ENCODE assay signal across 16 cellular contexts in genomic region chr1:21633141-21633755, GRCh38. TPM values are rescaled to one million over a fixed set of nuclear protein-coding genes. Genes with fewer than 3 reads are reported as not detected.
DNase-seq lines count a peak whose midpoint lies in the region; ATAC-seq and TF ChIP-seq lines count a peak whose summit lies in the region.
"Had no signal": no experiment of that assay in that cellular context is flagged by ENCODE, and none has a peak within 500 bp of the region (broad histone marks: within the 10 kb centered on the region; RNA-seq: fewer than 3 reads in every experiment).

No MANE protein-coding gene starts in this region.

- no peak overlapping the region for H3K27ac Mint-ChIP-seq in stimulated activated effector memory CD8-positive, alpha-beta T cell treated with anti-CD3 and anti-CD28 coated beads, Interleukin-12 subunit alpha, Interleukin-12 subunit beta, amount 100 ng/mL, for 72 hours
- H3K27ac Mint-ChIP-seq: CD4-positive, alpha-beta T cell had no signal

- no peaks in the 10 kb centered on the region for H3K9me3 ChIP-seq in HCT116 (ENCODE audit: control insufficient read depth in 1 of 2, insufficient read depth in 1 of 2, low read depth in 1 of 2, low read length in 2 of 2)
- H3K9me3 ChIP-seq in colonic mucosa: no peaks in the 10 kb centered on the region
- H3K9me3 ChIP-seq in neural cell (ENCODE audit: low read length): no peaks in the 10 kb centered on the region
- no peaks in the 10 kb centered on the region for H3K9me3 ChIP-seq in sigmoid colon
- H3K9me3 ChIP-seq: SJCRH30 had no signal

- no peak for TF ChIP-seq RAD21 in HCT116 (IDR thresholded peaks at IDR 0.05; ENCODE audit: low read depth)
- no peak for TF ChIP-seq RAD21 in neural cell (conservative IDR thresholded peaks at IDR 0.05)

- H3K4me3 ChIP-seq in HCT116 (replicated peaks in 1 of 2; ENCODE audit: low read depth in 1 of 2, low read length in 2 of 2): no peak overlapping the region
- no peak overlapping the region for H3K4me3 ChIP-seq in colonic mucosa
- H3K4me3 ChIP-seq in neural cell (ENCODE audit: low read length): no peak overlapping the region
- no peak overlapping the region for H3K4me3 ChIP-seq in sigmoid colon
- H3K4me3 ChIP-seq: SJCRH30 had no signal

- H3K4me2 ChIP-seq in HCT116 (ENCODE audit: low read length): no peak overlapping the region
- H3K4me2 ChIP-seq in neural cell (ENCODE audit: low read length): no peak overlapping the region

- POLR2A ChIA-PET in HCT116 (lab: Charles Lee): no interaction called here

- TF ChIP-seq CTCF in 22Rv1 (IDR thresholded peaks at IDR 0.05) (no peak), HCT116 (IDR thresholded peaks at IDR 0.05 in 2 of 3, conservative IDR thresholded peaks at IDR 0.05 in 1 of 3; ENCODE audit: borderline replicate concordance in 1 of 3, insufficient read depth in 1 of 3, low read depth in 2 of 3, low read length in 2 of 3) (no peak), colonic mucosa (IDR thresholded peaks at IDR 0.05) (no peak), neural cell (IDR thresholded peaks at IDR 0.05; ENCODE audit: poor library complexity, severe bottlenecking) (no peak), sigmoid colon (IDR thresholded peaks at IDR 0.05) (no peak)

- WGBS in sigmoid colon, 2 donors: 67 to 71% methylated on average over 7 of the region's 7 CpGs

- no peak overlapping the region for H3K9ac ChIP-seq in HCT116 (ENCODE audit: low read length)
- no peak overlapping the region for H3K9ac ChIP-seq in colonic mucosa (ENCODE audit: low read depth in 2 of 2, low read length in 2 of 2)
- H3K9ac ChIP-seq in neural cell (ENCODE audit: low read length): peak overlapping the region; percentile 46

- H3K36me3 ChIP-seq in HCT116 (ENCODE audit: control insufficient read depth in 1 of 2, insufficient read depth in 2 of 2, low read length in 2 of 2) (no peaks in the 10 kb centered on the region), colonic mucosa (no peaks in the 10 kb centered on the region), neural cell (ENCODE audit: insufficient read depth, low read length) (no peaks in the 10 kb centered on the region), sigmoid colon (no peaks in the 10 kb centered on the region)
- H3K36me3 ChIP-seq: SJCRH30 had no signal

- H3F3A ChIP-seq in neural cell (ENCODE audit: insufficient read depth, low read length, poor library complexity, severe bottlenecking): no peaks in the 10 kb centered on the region

- H4K20me1 ChIP-seq in HCT116 (ENCODE audit: insufficient read depth): no peaks in the 10 kb centered on the region
- no peaks in the 10 kb centered on the region for H4K20me1 ChIP-seq in neural cell (ENCODE audit: insufficient read depth)

- H3K27me3 ChIP-seq in HCT116 (ENCODE audit: insufficient read depth, low read length) (no peaks in the 10 kb centered on the region), colonic mucosa (no peaks in the 10 kb centered on the region), neural cell (ENCODE audit: insufficient read depth, low read depth, low read length) (no peaks in the 10 kb centered on the region), sigmoid colon (peaks cover 0 to 37% (median 0%) of the 10 kb centered on the region in 3 donors)
- H3K27me3 ChIP-seq: SJCRH30 had no signal

- H3K4me1 ChIP-seq in HCT116 (ENCODE audit: control insufficient read depth in 1 of 2, insufficient read depth in 2 of 2, low read length in 2 of 2) (peaks cover 13 to 20% of the 10 kb centered on the region in 2 experiments), colonic mucosa (no peaks in the 10 kb centered on the region), sigmoid colon (no peaks in the 10 kb centered on the region)

- H3K79me2 ChIP-seq in HCT116 (ENCODE audit: insufficient read depth, low read length) (no peaks in the 10 kb centered on the region), neural cell (replicated peaks; ENCODE audit: insufficient read depth, low read length) (no peaks in the 10 kb centered on the region)

- H3K27ac ChIP-seq in 22Rv1: peak overlapping the region; percentile 80
- no peak overlapping the region; the same call in 1 of the 2 replicates for H3K27ac ChIP-seq in HCT116 (ENCODE audit: low read depth, low read length)
- H3K27ac ChIP-seq in colonic mucosa: peak overlapping the region; percentile 22
- H3K27ac ChIP-seq in neural cell (ENCODE audit: low read length): no peak overlapping the region
- H3K27ac ChIP-seq in sigmoid colon: no peak overlapping the region
- H3K27ac ChIP-seq: SJCRH30 had no signal

- RAD21 ChIA-PET in HCT116 (lab: Charles Lee; ENCODE audit: low non-redundant PET in 1 of 2, low total read pairs in 2 of 2, uncharacterized antibody in 2 of 2, unreplicated experiment in 2 of 2): no interaction called here

- no peaks in the 10 kb centered on the region for H3K4me1 Mint-ChIP-seq in stimulated activated effector memory CD8-positive, alpha-beta T cell treated with anti-CD3 and anti-CD28 coated beads, Interleukin-12 subunit alpha, Interleukin-12 subunit beta, amount 100 ng/mL, for 72 hours

- BruUV-seq in HCT116 (replicated peaks; lab: Mats Ljungman, UMichigan): no TSS peak

- no peaks in the 10 kb centered on the region for H3K9me3 Mint-ChIP-seq in stimulated activated effector memory CD8-positive, alpha-beta T cell treated with anti-CD3 and anti-CD28 coated beads, Interleukin-12 subunit alpha, Interleukin-12 subunit beta, amount 100 ng/mL, for 72 hours
- H3K9me3 Mint-ChIP-seq: CD4-positive, alpha-beta T cell; H9 had no signal

- no peak overlapping the region for H3K4me3 Mint-ChIP-seq in stimulated activated effector memory CD8-positive, alpha-beta T cell treated with anti-CD3 and anti-CD28 coated beads, Interleukin-12 subunit alpha, Interleukin-12 subunit beta, amount 100 ng/mL, for 72 hours
- H3K4me3 Mint-ChIP-seq: CD4-positive, alpha-beta T cell; H9 had no signal

- no peaks in the 10 kb centered on the region for H3K36me3 Mint-ChIP-seq in stimulated activated effector memory CD8-positive, alpha-beta T cell treated with anti-CD3 and anti-CD28 coated beads, Interleukin-12 subunit alpha, Interleukin-12 subunit beta, amount 100 ng/mL, for 72 hours

- TF ChIP-seq POLR2A in HCT116 (IDR thresholded peaks at IDR 0.05; ENCODE audit: borderline replicate concordance, extremely low read depth, insufficient read depth, insufficient read length) (no peak), sigmoid colon (IDR thresholded peaks at IDR 0.05) (no peak)

- DNase-seq in HCT116 (ENCODE audit: low read depth, low spot score) (no peak), colonic mucosa (no peak), sigmoid colon (no peak), AML-193 (lab: John Stamatoyannopoulos, UW) (no peak)
- DNase-seq in stimulated activated effector memory CD8-positive, alpha-beta T cell treated with anti-CD3 and anti-CD28 coated beads, Interleukin-12 subunit alpha, Interleukin-12 subunit beta, amount 100 ng/mL, for 72 hours (ENCODE audit: low spot score in 2 of 2): no peak
- no peak for DNase-seq in stimulated activated naive CD4-positive, alpha-beta T cell treated with Interleukin-2 at 50 U/mL for 16 hours (lab: John Stamatoyannopoulos, UW)
- DNase-seq: CD4-positive, alpha-beta T cell; H9; MV-4-11; NCI-H1417 treated with DMSO at 0.1 percent for 48 hours; NCI-H345; NCI-H526 treated with DMSO at 0.1 percent for 48 hours; SJCRH30 had no signal

- H3K9me2 ChIP-seq in HCT116 (ENCODE audit: insufficient read depth): no peaks in the 10 kb centered on the region
- H3K9me2 ChIP-seq in neural cell (ENCODE audit: insufficient read depth, low read length): no peaks in the 10 kb centered on the region

- TF ChIP-seq EP300 in neural cell (conservative IDR thresholded peaks at IDR 0.05; ENCODE audit: poor library complexity, severe bottlenecking) (no peak), sigmoid colon (IDR thresholded peaks at IDR 0.05) (no peak)

- intact Hi-C loops in HCT116 (cut with micrococcal nuclease) (no loop called here), colonic mucosa (cut with DNase I) (no loop called here), sigmoid colon (cut with DNase I) (no loop called here)

- H2AFZ ChIP-seq in HCT116 (ENCODE audit: low read depth, low read length, poor library complexity, severe bottlenecking): no peak overlapping the region
- no peak overlapping the region for H2AFZ ChIP-seq in neural cell (ENCODE audit: low read depth, low read length)

- ATAC-seq in HCT116: peak; percentile 15; the same call in 1 of the 2 replicates
- ATAC-seq in stimulated activated effector memory CD8-positive, alpha-beta T cell treated with anti-CD3 and anti-CD28 coated beads, Interleukin-12 subunit alpha, Interleukin-12 subunit beta, amount 100 ng/mL, for 72 hours: no peak

- CTCF ChIA-PET in HCT116 (lab: Charles Lee): no interaction called here

TF ChIP-seq in neural cell, 6 proteins besides CTCF, POLR2A, EP300 and RAD21 (continues in another document):
- TF ChIP-seq REST (IDR thresholded peaks at IDR 0.05; ENCODE audit: borderline replicate concordance) (no peak), TAF1 (IDR thresholded peaks at IDR 0.05; ENCODE audit: low read depth) (no peak), EZH2 (IDR thresholded peaks at IDR 0.05; ENCODE audit: borderline replicate concordance, insufficient read depth, low read length, poor library complexity, severe bottlenecking) (no peak)

RNA-seq across cellular contexts. Expression of gene RAP1GAP, which starts 35.9 kb away (rescaled TPM):
- total RNA-seq in HCT116 (2021; ENCODE audit: unreplicated experiment) (13.4 TPM), colonic mucosa (10 to 100 TPM; 29.6 to 36.3 TPM), sigmoid colon (under 1 TPM in 3 of 4 donors, not detected in 1; 0.33 to 0.71 (median 0.54) TPM)
- polyA plus RNA-seq in HCT116 (2012): 15.0 and 15.2 TPM in 2 replicates
- polyA plus RNA-seq in neural cell (9.8 and 13.0 TPM in 2 replicates), sigmoid colon (10 to 100 TPM; 24.3 to 47.4 (median 43.9) TPM)
- 11.7 and 11.8 TPM in 2 replicates for polyA minus RNA-seq in neural cell
- total RNA-seq: OCI-LY7 had no signal

Comparison
In these comparisons a context has a peak if more than half of its experiments do, and no peak if none do; other contexts are left out.
1. H3K27ac ChIP-seq: peak in 22Rv1 (single experiment) and colonic mucosa (single experiment); none in HCT116 (single experiment), neural cell (single experiment) and sigmoid colon (0 of 4).